ENCODE assay signal across 5 cellular contexts in the genomic region with DNA sequence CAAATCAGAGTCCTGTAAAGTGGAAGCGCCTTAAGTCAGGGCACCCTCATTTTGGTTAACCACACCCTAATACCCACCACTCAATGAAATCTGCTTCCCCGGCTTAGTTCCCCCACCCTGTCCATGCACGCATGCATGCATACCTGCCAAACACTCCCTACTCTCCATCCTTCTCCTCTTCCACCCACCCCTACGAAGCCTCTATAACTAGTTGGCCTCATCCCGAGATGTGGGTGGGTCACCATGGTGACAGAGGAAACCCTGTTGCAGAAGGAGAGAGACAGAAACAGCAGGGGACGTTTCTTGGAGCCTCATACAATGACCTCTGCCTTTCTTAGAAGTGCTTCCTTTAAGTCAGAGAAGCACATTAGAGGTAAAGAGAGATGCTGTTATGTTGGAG. TPM values are rescaled to one million over a fixed set of nuclear protein-coding genes. Genes with fewer than 3 reads are reported as not detected.
"Had no signal": no experiment of that assay in that cellular context is flagged by ENCODE, and none has a peak within 500 bp of the region (broad histone marks: within the 10 kb centered on the region; RNA-seq: fewer than 3 reads in every experiment).

No MANE protein-coding gene starts in this region.

- H3K4me2 ChIP-seq: GM23338 had no signal

- H3K27ac Mint-ChIP-seq: GM23338, H9 had no signal

- H3K4me3 ChIP-seq: GM23338, K562 had no signal

- DNase-seq: H9, HCEC 1CT, IMR-90 had no signal

- H3K9me3 Mint-ChIP-seq: H9 had no signal

- H3K4me3 Mint-ChIP-seq: GM23338, H9 had no signal

- H3K4me1 Mint-ChIP-seq: GM23338 had no signal

RNA-seq across cellular contexts. Expression of a gene that starts 46.8 kb away (rescaled TPM):
- total RNA-seq: GM23338, IMR-90, K562 had no signal
- polyA plus RNA-seq: GM23338, IMR-90, K562 had no signal
